In the genomic region with DNA sequence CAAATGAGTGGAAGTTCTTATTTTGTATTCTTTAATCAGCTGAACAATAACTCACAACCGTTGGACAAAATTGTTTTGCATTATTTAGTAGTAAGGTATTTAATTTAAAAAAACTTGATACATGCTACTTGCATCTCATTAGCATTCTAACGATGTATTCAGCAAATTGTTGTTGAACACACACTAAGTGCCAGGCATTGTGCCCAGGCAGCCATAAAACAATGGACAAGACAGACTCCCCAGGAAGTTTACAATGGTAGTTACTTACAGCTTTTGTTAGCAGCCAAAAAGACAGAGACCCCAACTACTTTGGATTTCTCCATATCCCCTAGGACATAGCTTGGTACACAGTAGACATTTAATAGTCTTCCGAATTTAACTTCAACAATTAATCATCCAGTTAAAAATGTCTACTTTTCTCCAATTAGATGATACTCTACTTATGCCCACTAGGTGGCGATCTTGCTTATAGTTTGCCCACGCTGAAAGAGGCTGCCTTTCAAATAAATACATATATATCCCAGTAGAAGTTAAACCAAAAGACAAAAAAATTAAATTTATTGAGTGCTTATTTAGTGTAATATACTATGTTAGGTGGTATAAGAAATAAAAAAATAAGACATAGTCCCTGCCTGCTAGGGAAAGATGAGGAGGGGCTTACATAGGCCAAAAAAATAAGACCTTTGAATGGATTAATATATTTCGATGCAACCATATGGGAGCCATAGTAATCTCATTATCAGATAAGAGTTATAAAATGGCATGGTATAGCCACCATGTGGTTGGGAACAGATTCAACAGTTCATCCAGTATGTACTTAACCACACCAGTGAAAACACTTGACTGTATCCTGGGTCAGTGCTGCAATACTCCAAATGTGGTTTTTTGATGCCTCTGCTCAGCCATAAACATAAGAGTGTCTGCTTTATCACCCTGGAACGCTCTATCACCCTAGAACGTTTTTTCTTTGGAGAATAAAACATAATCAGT, we compare ENCODE assay signal across 8 cellular contexts. TPM values are rescaled to one million over a fixed set of nuclear protein-coding genes. Genes with fewer than 3 reads are reported as not detected.
DNase-seq lines count a peak whose midpoint lies in the region; ATAC-seq and TF ChIP-seq lines count a peak whose summit lies in the region.

No MANE protein-coding gene starts in this region.

- H3K4me1 ChIP-seq in left ventricle myocardium inferior (peaks cover 38% of the 10 kb centered on the region), MM.1S (ENCODE audit: low read length) (no peaks in the 10 kb centered on the region)

- intact Hi-C loops in left ventricle myocardium inferior (cut with micrococcal nuclease), result loop anchor here (2.0 kb wide), 1 partner anchor 515 kb away; no protein-coding TSS in a partner anchor
- intact Hi-C loops in cardiac septum (cut with DNase I), result loop anchor here (5.0 to 10.0 kb wide), 4 partner anchors 206 to 641 kb away; partner anchors contain the start of gene LDLRAD3

- H3K9me3 Mint-ChIP-seq in endothelial cell (ENCODE audit: unreplicated experiment), result no peaks in the 10 kb centered on the region
- H3K9me3 Mint-ChIP-seq in neural crest cell, result no peaks in the 10 kb centered on the region

- no peaks in the 10 kb centered on the region for H3K79me2 ChIP-seq in MM.1S (ENCODE audit: low read length)

- no peaks in the 10 kb centered on the region for H3K9me3 ChIP-seq in left ventricle myocardium inferior (replicated peaks)
- no peaks in the 10 kb centered on the region for H3K9me3 ChIP-seq in MM.1S (replicated peaks; ENCODE audit: insufficient read depth, low read length)

- H3K27me3 Mint-ChIP-seq in endothelial cell (ENCODE audit: unreplicated experiment) (peaks cover 12% of the 10 kb centered on the region), neural crest cell (ENCODE audit: low read depth) (peaks cover 33% of the 10 kb centered on the region)

- H2AFZ ChIP-seq in MM.1S (ENCODE audit: low read length), result no peak overlapping the region

- peaks cover 12% of the 10 kb centered on the region for H3F3A ChIP-seq in MM.1S (ENCODE audit: insufficient read depth, low read length)

- no peak for ATAC-seq in GM19452 (IDR thresholded peaks at IDR 0.05; ENCODE audit: unreplicated experiment)

- no peaks in the 10 kb centered on the region for H3K9me2 ChIP-seq in MM.1S (replicated peaks; ENCODE audit: insufficient read depth, low read length)

- H3K36me3 ChIP-seq in left ventricle myocardium inferior (no peaks in the 10 kb centered on the region), MM.1S (replicated peaks; ENCODE audit: insufficient read depth, low read length) (no peaks in the 10 kb centered on the region)

- H3K4me2 ChIP-seq in MM.1S (ENCODE audit: low read depth, low read length), result no peak overlapping the region

- H3K27ac ChIP-seq in left ventricle myocardium inferior (replicated peaks) (no peak overlapping the region), MM.1S (ENCODE audit: low read length) (no peak overlapping the region)

- H3K4me3 Mint-ChIP-seq in endothelial cell (ENCODE audit: unreplicated experiment) (no peak overlapping the region), neural crest cell (peak overlapping the region; percentile 73)

- TF ChIP-seq CTCF in left ventricle myocardium inferior (IDR thresholded peaks at IDR 0.05; ENCODE audit: borderline replicate concordance) (peak; percentile 79), MM.1S (IDR thresholded peaks at IDR 0.05; ENCODE audit: low read length) (peak; percentile 77), endothelial cell (IDR thresholded peaks at IDR 0.05; ENCODE audit: unreplicated experiment) (peak; percentile 89), neural crest cell (conservative IDR thresholded peaks at IDR 0.05) (peak; percentile 94)

- H3K36me3 Mint-ChIP-seq in endothelial cell (ENCODE audit: low read depth, unreplicated experiment) (peaks cover 6% of the 10 kb centered on the region), neural crest cell (ENCODE audit: low read depth) (peaks cover 5% of the 10 kb centered on the region)

- DNase-seq in left ventricle myocardium inferior, result no peak
- DNase-seq in cardiac septum (ENCODE audit: low spot score), result no peak
- DNase-seq in MM.1S, result peak; percentile 68
- DNase-seq in SHP77 treated with DMSO at 0.1 percent for 48 hours (lab: John Stamatoyannopoulos, UW), result peak; percentile 51
- no peak for DNase-seq in endothelial cell (ENCODE audit: low spot score)
- no peak for DNase-seq in neural crest cell (ENCODE audit: low read depth, low spot score)
- DNase-seq in activated CD8-positive, alpha-beta memory T cell treated with anti-CD3 and anti-CD28 coated beads, Interleukin-2, amount 50 U/mL, for 48 hours, result no peak

- H3K4me3 ChIP-seq in left ventricle myocardium inferior, result no peak overlapping the region
- H3K4me3 ChIP-seq in MM.1S (ENCODE audit: low read length), result no peak overlapping the region

- H3K27me3 ChIP-seq in left ventricle myocardium inferior (ENCODE audit: low read depth) (peaks cover 73% of the 10 kb centered on the region), MM.1S (replicated peaks; ENCODE audit: insufficient read depth, low read length) (no peaks in the 10 kb centered on the region)

- no peaks in the 10 kb centered on the region for H4K20me1 ChIP-seq in MM.1S (ENCODE audit: insufficient read depth, low read length)

- H3K4me1 Mint-ChIP-seq in endothelial cell (ENCODE audit: unreplicated experiment) (peaks cover 28% of the 10 kb centered on the region), neural crest cell (peaks cover 22% of the 10 kb centered on the region)

- no peak overlapping the region for H3K9ac ChIP-seq in MM.1S (ENCODE audit: low read length)

- H3K27ac Mint-ChIP-seq in endothelial cell (ENCODE audit: unreplicated experiment) (peak overlapping the region; percentile 67), neural crest cell (ENCODE audit: unreplicated experiment) (no peak overlapping the region)

RNA-seq across cellular contexts. Expression of gene FJX1, which starts 2.1 kb away (rescaled TPM):
- total RNA-seq in left ventricle myocardium inferior, result 0.88 TPM
- 3.6 TPM for total RNA-seq in cardiac septum
- total RNA-seq in endothelial cell (ENCODE audit: unreplicated experiment), result 34.3 TPM
- 28.2 and 29.5 TPM in 2 replicates for total RNA-seq in neural crest cell

RNA-seq across cellular contexts. Expression of gene TRIM44, which starts 46.4 kb away (rescaled TPM):
- total RNA-seq in left ventricle myocardium inferior, result 42.3 TPM
- total RNA-seq in cardiac septum, result 57.8 TPM
- 48.6 TPM for total RNA-seq in endothelial cell (ENCODE audit: unreplicated experiment)
- total RNA-seq in neural crest cell, result 67.4 and 71.1 TPM in 2 replicates

Comparison
In these comparisons a context has a peak if more than half of its experiments do, and no peak if none do; other contexts are left out.
1. DNase-seq: peak in MM.1S (single experiment) and SHP77 treated with DMSO at 0.1 percent for 48 hours (single experiment); none in left ventricle myocardium inferior (single experiment), cardiac septum (single experiment), endothelial cell (single experiment), neural crest cell (single experiment) and activated CD8-positive, alpha-beta memory T cell treated with anti-CD3 and anti-CD28 coated beads, Interleukin-2, amount 50 U/mL, for 48 hours (single experiment).
2. Peak in every context shown above with its lines, with median percentiles within 50 percentile points of each other: CTCF ChIP-seq.